In genomic region chr5:82413302-82414042, GRCh38 we compare ENCODE assay signal across 14 cellular contexts.
DNase-seq lines count a peak whose midpoint lies in the region; ATAC-seq and TF ChIP-seq lines count a peak whose summit lies in the region.
"Had no signal": no experiment of that assay in that cellular context is flagged by ENCODE, and none has a peak within 500 bp of the region (broad histone marks: within the 10 kb centered on the region; RNA-seq: fewer than 3 reads in every experiment).

No MANE protein-coding gene starts in this region.

- no peaks in the 10 kb centered on the region for H3K9me3 ChIP-seq in SK-N-SH
- no peaks in the 10 kb centered on the region for H3K9me3 ChIP-seq in skeletal muscle satellite cell (replicated peaks; ENCODE audit: low read length)
- H3K9me3 ChIP-seq: upper lobe of right lung had no signal

- H2AFZ ChIP-seq in SK-N-SH (ENCODE audit: low read depth) = no peak overlapping the region

- H3K4me1 ChIP-seq in SK-N-SH (ENCODE audit: control insufficient read depth in 1 of 2, insufficient read depth in 2 of 2, low read depth in 1 of 2, low read length in 1 of 2) = peaks cover 6 to 13% of the 10 kb centered on the region in 2 experiments
- H3K4me1 ChIP-seq in skeletal muscle satellite cell (ENCODE audit: control insufficient read depth, insufficient read depth, low read length) = peaks cover 24% of the 10 kb centered on the region

- H3K9ac ChIP-seq in SK-N-SH = peak overlapping the region; percentile 15; the same call in 1 of the 2 replicates
- peak overlapping the region; percentile 67 for H3K9ac ChIP-seq in skeletal muscle satellite cell (ENCODE audit: low read depth, low read length)
- H3K9ac ChIP-seq: KMS-11 had no signal

- TF ChIP-seq CTCF in SK-N-SH (IDR thresholded peaks at IDR 0.05) = no peak

- TF ChIP-seq RAD21 in SK-N-SH (IDR thresholded peaks at IDR 0.05; ENCODE audit: low read length) = no peak

- H3K9me2 ChIP-seq in SK-N-SH = no peaks in the 10 kb centered on the region

- H3K4me3 ChIP-seq in SK-N-SH (ENCODE audit: low read depth in 2 of 2, low read length in 1 of 2) (no peak overlapping the region), skeletal muscle satellite cell (ENCODE audit: low read length) (peak overlapping the region; percentile 21)
- H3K4me3 ChIP-seq: upper lobe of right lung had no signal

- H3K27me3 ChIP-seq in SK-N-SH (ENCODE audit: insufficient read depth) = no peaks in the 10 kb centered on the region
- H3K27me3 ChIP-seq in skeletal muscle satellite cell (ENCODE audit: control insufficient read depth, insufficient read depth, low read length) = no peaks in the 10 kb centered on the region
- H3K27me3 ChIP-seq: upper lobe of right lung had no signal

- H3K79me2 ChIP-seq in SK-N-SH (ENCODE audit: insufficient read depth) = no peaks in the 10 kb centered on the region

- peak overlapping the region; percentile 74 to 75 for H3K27ac ChIP-seq in SK-N-SH (ENCODE audit: low read depth in 2 of 2, low read length in 1 of 2)
- H3K27ac ChIP-seq: KMS-11, upper lobe of right lung, VCaP had no signal

- peak in 1 of 2 experiments; percentile 73; a peak in 1 of 4 replicates for TF ChIP-seq EP300 in SK-N-SH (IDR thresholded peaks at IDR 0.05; ENCODE audit: borderline replicate concordance in 1 of 2, low read depth in 1 of 2, low read length in 1 of 2)

- H4K20me1 ChIP-seq in SK-N-SH (ENCODE audit: insufficient read depth) = no peaks in the 10 kb centered on the region

- H3K36me3 ChIP-seq in SK-N-SH (replicated peaks in 1 of 2; ENCODE audit: control insufficient read depth in 1 of 2, insufficient read depth in 2 of 2, low read length in 1 of 2) (no peaks in the 10 kb centered on the region), skeletal muscle satellite cell (ENCODE audit: insufficient read depth, low read length) (no peaks in the 10 kb centered on the region)
- H3K36me3 ChIP-seq: upper lobe of right lung had no signal

- ATAC-seq in GM18520 (IDR thresholded peaks at IDR 0.05; ENCODE audit: unreplicated experiment) = no peak
- ATAC-seq: upper lobe of right lung had no signal

- CTCF ChIA-PET in SK-N-SH (lab: Yijun Ruan, JAX) = no interaction called here

- 68% methylated on average over 7 of the region's 7 CpGs for WGBS in SK-N-SH (ENCODE audit: low lambda C conversion rate)

- peaks cover 15% of the 10 kb centered on the region for H3F3A ChIP-seq in SK-N-SH (replicated peaks; ENCODE audit: insufficient read depth)

- POLR2A ChIA-PET in SK-N-SH (lab: Yijun Ruan, JAX) = no interaction called here

- H3K4me2 ChIP-seq in SK-N-SH (no peak overlapping the region), skeletal muscle satellite cell (ENCODE audit: low read length) (peak overlapping the region; percentile 41)
- H3K4me2 ChIP-seq: KMS-11 had no signal

- peak; percentile 86 for DNase-seq in H4 (ENCODE audit: low spot score)
- DNase-seq in SK-N-SH = no peak
- DNase-seq in fibroblast of peridontal ligament (ENCODE audit: extremely low read depth) = peak; percentile 95
- DNase-seq in SW 1271 (lab: John Stamatoyannopoulos, UW) = no peak
- no peak for DNase-seq in NCI-H82 (lab: John Stamatoyannopoulos, UW)
- no peak for DNase-seq in C1 segment of cervical spinal cord (lab: John Stamatoyannopoulos, UW)
- DNase-seq: activated effector memory CD4-positive, alpha-beta T cell treated with anti-CD3 and anti-CD28 coated beads, Interleukin-2, amount 50 U/mL, for 16 hours; NCI-H69; stimulated activated CD4-positive, alpha-beta T cell treated with anti-CD3 and anti-CD28 coated beads, Interleukin-2, amount 100 ng/mL, for 24 hours; upper lobe of right lung had no signal

TF ChIP-seq in SK-N-SH, 30 proteins besides CTCF, POLR2A, EP300 and RAD21 (continues in another document):
- TF ChIP-seq, protein P1, sequence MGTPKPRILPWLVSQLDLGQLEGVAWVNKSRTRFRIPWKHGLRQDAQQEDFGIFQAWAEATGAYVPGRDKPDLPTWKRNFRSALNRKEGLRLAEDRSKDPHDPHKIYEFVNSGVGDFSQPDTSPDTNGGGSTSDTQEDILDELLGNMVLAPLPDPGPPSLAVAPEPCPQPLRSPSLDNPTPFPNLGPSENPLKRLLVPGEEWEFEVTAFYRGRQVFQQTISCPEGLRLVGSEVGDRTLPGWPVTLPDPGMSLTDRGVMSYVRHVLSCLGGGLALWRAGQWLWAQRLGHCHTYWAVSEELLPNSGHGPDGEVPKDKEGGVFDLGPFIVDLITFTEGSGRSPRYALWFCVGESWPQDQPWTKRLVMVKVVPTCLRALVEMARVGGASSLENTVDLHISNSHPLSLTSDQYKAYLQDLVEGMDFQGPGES (IDR thresholded peaks at IDR 0.05; ENCODE audit: low read depth, low read length) = no peak
- TF ChIP-seq EZH2phosphoT487 (IDR thresholded peaks at IDR 0.05; ENCODE audit: borderline replicate concordance, low read depth) (no peak), PBX3 (IDR thresholded peaks at IDR 0.05) (peak; percentile 91), USF1 (IDR thresholded peaks at IDR 0.05; ENCODE audit: borderline replicate concordance, low read depth) (no peak), NFIC (IDR thresholded peaks at IDR 0.05; ENCODE audit: borderline replicate concordance) (peak; percentile 58; the same call in 1 of the 2 replicates), POLR2AphosphoS5 (IDR thresholded peaks at IDR 0.05; ENCODE audit: low read depth, low read length) (peak; percentile 42; the same call in 1 of the 2 replicates), JUND (IDR thresholded peaks at IDR 0.05) (peak; percentile 62), GATA2 (CRISPR knock-in tag; IDR thresholded peaks at IDR 0.05) (no peak), TEAD4 (IDR thresholded peaks at IDR 0.05; ENCODE audit: borderline replicate concordance, insufficient read depth) (peak; percentile 48; the same call in 1 of the 2 replicates), TAF1 (IDR thresholded peaks at IDR 0.05; ENCODE audit: borderline replicate concordance, low read depth, low read length) (no peak), TCF12 (IDR thresholded peaks at IDR 0.05) (peak; percentile 80), REST (IDR thresholded peaks at IDR 0.05; ENCODE audit: low read depth, low read length) (no peak), GABPA (IDR thresholded peaks at IDR 0.05; ENCODE audit: low read depth) (no peak), RXRA (IDR thresholded peaks at IDR 0.05; ENCODE audit: borderline replicate concordance, low read depth) (peak; percentile 42; the same call in 1 of the 2 replicates)
- TF ChIP-seq, protein P2, sequence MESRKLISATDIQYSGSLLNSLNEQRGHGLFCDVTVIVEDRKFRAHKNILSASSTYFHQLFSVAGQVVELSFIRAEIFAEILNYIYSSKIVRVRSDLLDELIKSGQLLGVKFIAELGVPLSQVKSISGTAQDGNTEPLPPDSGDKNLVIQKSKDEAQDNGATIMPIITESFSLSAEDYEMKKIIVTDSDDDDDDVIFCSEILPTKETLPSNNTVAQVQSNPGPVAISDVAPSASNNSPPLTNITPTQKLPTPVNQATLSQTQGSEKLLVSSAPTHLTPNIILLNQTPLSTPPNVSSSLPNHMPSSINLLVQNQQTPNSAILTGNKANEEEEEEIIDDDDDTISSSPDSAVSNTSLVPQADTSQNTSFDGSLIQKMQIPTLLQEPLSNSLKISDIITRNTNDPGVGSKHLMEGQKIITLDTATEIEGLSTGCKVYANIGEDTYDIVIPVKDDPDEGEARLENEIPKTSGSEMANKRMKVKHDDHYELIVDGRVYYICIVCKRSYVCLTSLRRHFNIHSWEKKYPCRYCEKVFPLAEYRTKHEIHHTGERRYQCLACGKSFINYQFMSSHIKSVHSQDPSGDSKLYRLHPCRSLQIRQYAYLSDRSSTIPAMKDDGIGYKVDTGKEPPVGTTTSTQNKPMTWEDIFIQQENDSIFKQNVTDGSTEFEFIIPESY (IDR thresholded peaks at IDR 0.05; ENCODE audit: borderline replicate concordance, low read depth) = 0 out of 2 replicates have a peak, but pooled peaks have one; percentile 29

Comparison
In these comparisons a context has a peak if more than half of its experiments do, and no peak if none do; other contexts are left out.
1. DNase-seq: peak in H4 (single experiment) and fibroblast of peridontal ligament (single experiment); none in SK-N-SH (single experiment), SW 1271 (0 of 2), NCI-H82 (single experiment) and C1 segment of cervical spinal cord (0 of 14).